Comparison of ENCODE assay signal across 2 cellular contexts in genomic region chr14:44873536-44873935, GRCh38.
TF ChIP-seq lines count a peak whose summit lies in the region.

No MANE protein-coding gene starts in this region.

TF ChIP-seq in HepG2, 621 proteins besides CTCF, POLR2A, EP300 and RAD21 (continued from another document and continues in another):
- TF ChIP-seq PRDM15 (CRISPR knock-in tag; IDR thresholded peaks at IDR 0.05) (no peak), HNRNPLL (IDR thresholded peaks at IDR 0.05; ENCODE audit: low read depth, low read length, poor library complexity, severe bottlenecking) (peak; percentile 50), TFDP1 (CRISPR knock-in tag; IDR thresholded peaks at IDR 0.05; ENCODE audit: borderline replicate concordance) (peak; percentile 18; the same call in 1 of the 2 replicates), ZNF20 (CRISPR knock-in tag; IDR thresholded peaks at IDR 0.05) (no peak), DNMT1 (CRISPR knock-in tag; IDR thresholded peaks at IDR 0.05) (no peak), ZNF34 (CRISPR knock-in tag; IDR thresholded peaks at IDR 0.05; ENCODE audit: borderline replicate concordance) (no peak), ZGPAT (CRISPR knock-in tag; IDR thresholded peaks at IDR 0.05) (no peak), ZNF629 (CRISPR knock-in tag; conservative IDR thresholded peaks at IDR 0.05) (no peak), NR2F2 (IDR thresholded peaks at IDR 0.05; ENCODE audit: borderline replicate concordance, low read depth) (no peak), SOX6 (IDR thresholded peaks at IDR 0.05) (no peak), SOX6 (CRISPR knock-in tag; IDR thresholded peaks at IDR 0.05) (no peak), BORCS8-MEF2B (CRISPR knock-in tag; IDR thresholded peaks at IDR 0.05) (peak; percentile 29; the same call in 1 of the 2 replicates), ZNF281 (CRISPR knock-in tag; IDR thresholded peaks at IDR 0.05; ENCODE audit: borderline replicate concordance) (peak; percentile 65; the same call in 1 of the 2 replicates), NFE2 (CRISPR knock-in tag; IDR thresholded peaks at IDR 0.05) (no peak), ZNF740 (CRISPR knock-in tag; IDR thresholded peaks at IDR 0.05) (no peak), ZNF292 (CRISPR knock-in tag; IDR thresholded peaks at IDR 0.05; ENCODE audit: borderline replicate concordance, low read depth) (0 out of 2 replicates have a peak, but pooled peaks have one; percentile 24), AGO1 (IDR thresholded peaks at IDR 0.05; ENCODE audit: low read depth, low read length, poor library complexity, severe bottlenecking) (no peak), ZNF644 (CRISPR knock-in tag; IDR thresholded peaks at IDR 0.05; ENCODE audit: low read depth) (0 out of 2 replicates have a peak, but pooled peaks have one; percentile 21), AKAP8 (CRISPR knock-in tag; IDR thresholded peaks at IDR 0.05) (no peak)

TF ChIP-seq in WTC11, 78 proteins besides CTCF, POLR2A, EP300 and RAD21 (continued from another document):
- TF ChIP-seq SOX15 (CRISPR knock-in tag; IDR thresholded peaks at IDR 0.05) = no peak
- no peak for TF ChIP-seq ATF6 (CRISPR knock-in tag; IDR thresholded peaks at IDR 0.05)
- no peak for TF ChIP-seq AR (CRISPR knock-in tag; IDR thresholded peaks at IDR 0.05)
- no peak for TF ChIP-seq NFE2L1 (CRISPR knock-in tag; IDR thresholded peaks at IDR 0.05)
- no peak for TF ChIP-seq CBFB (CRISPR knock-in tag; IDR thresholded peaks at IDR 0.05; ENCODE audit: low read depth)
- TF ChIP-seq PRRX2 (CRISPR knock-in tag; IDR thresholded peaks at IDR 0.05) = no peak
- TF ChIP-seq E2F4 (CRISPR knock-in tag; IDR thresholded peaks at IDR 0.05; ENCODE audit: borderline replicate concordance, low read depth) = no peak
- TF ChIP-seq CREM (CRISPR knock-in tag; IDR thresholded peaks at IDR 0.05) = no peak
